In the genomic region with DNA sequence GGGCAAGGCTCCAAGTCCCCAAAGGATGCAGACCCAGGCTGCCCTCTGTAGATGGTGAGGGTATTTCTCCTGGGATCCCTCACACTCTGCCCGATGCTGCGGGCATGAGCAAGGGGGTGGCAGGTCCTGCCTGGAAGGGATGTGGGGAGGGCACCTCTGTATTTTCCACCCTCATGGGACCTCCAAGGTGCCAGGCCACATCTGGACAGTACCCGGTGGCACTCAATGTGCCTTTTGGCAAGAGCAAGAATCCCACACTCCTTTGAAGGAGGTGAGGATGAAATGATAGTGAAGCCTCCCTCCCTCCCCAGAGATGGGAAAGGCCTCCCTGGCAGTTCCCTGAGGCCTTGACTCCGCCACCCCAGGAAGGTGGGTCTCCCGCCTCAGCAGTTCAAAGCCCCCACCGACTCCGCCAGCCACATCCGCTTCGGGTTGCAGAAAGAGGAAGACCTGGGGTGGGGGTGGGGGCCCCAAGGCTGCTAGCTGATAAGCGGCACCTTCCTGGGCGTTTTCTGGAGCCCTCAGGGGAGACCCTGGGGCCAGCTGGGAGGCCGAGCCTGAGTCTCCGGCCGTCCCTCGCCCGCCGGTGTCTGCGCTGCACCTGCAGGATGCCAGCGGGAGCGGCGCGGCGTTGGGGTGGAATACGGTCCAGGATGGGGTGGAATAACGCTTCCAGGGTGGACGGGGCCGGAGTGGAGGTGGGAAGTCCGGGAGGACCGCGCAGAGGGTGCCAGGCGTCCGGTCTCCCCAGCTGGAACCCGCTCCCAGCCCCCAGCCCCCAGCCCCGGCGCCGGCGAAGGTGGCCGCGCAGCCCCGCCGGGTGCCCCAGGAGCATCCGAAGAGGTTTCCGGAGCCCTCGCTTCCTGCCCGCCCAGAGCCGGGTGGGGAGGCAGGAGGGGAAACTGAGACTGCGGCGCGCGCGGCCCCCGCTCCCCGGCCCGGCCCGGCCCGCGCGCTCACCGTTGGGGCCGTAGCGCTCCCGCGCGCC, we compare ENCODE assay signal across 8 cellular contexts. TPM values are rescaled to one million over a fixed set of nuclear protein-coding genes. Genes with fewer than 3 reads are reported as not detected.
DNase-seq lines count a peak whose midpoint lies in the region; ATAC-seq, FAIRE-seq and TF ChIP-seq lines count a peak whose summit lies in the region.

No MANE protein-coding gene starts in this region.

- H3K27me3 ChIP-seq in GM12878 (replicated peaks in 1 of 2; ENCODE audit: control insufficient read depth in 2 of 2, insufficient read depth in 2 of 2, low read length in 1 of 2) = no peaks in the 10 kb centered on the region
- H3K27me3 ChIP-seq in neural cell (ENCODE audit: insufficient read depth, low read depth, low read length) = peaks cover 59% of the 10 kb centered on the region

- peaks cover 4% of the 10 kb centered on the region for H3K27me3 Mint-ChIP-seq in T-helper 1 cell treated with Interleukin-12 subunit alpha and Interleukin-12 subunit beta and Interleukin-4 antibody, amounts not matched to agents 30 μg/mL and 1 μg/mL, for 36 hours (ENCODE audit: low read depth)

- TF ChIP-seq CTCF in GM12878 (IDR thresholded peaks at IDR 0.05 in 2 of 3, conservative IDR thresholded peaks at IDR 0.05 in 1 of 3; ENCODE audit: control insufficient read depth in 2 of 3, extremely low read depth in 1 of 3, insufficient read depth in 1 of 3, low read depth in 3 of 3, low read length in 3 of 3) (0 out of 6 replicates have a peak, but pooled peaks of 1 of the 3 experiments have one; percentile 2), neural cell (IDR thresholded peaks at IDR 0.05; ENCODE audit: poor library complexity, severe bottlenecking) (no peak)

- H3K27ac ChIP-seq in GM12878 (ENCODE audit: control insufficient read depth, insufficient read depth) = peak overlapping the region; percentile 67
- no peak overlapping the region for H3K27ac ChIP-seq in neural cell (ENCODE audit: low read length)
- no peak overlapping the region for H3K27ac ChIP-seq in urinary bladder (ENCODE audit: low read depth)

- peaks cover 46% of the 10 kb centered on the region for H3K4me1 Mint-ChIP-seq in T-helper 1 cell treated with Interleukin-12 subunit alpha and Interleukin-12 subunit beta and Interleukin-4 antibody, amounts not matched to agents 30 μg/mL and 1 μg/mL, for 36 hours (ENCODE audit: low read depth)

- DNase-seq in GM12878 (ENCODE audit: low read depth, low spot score) (no peak), DMS 273 (lab: John Stamatoyannopoulos, UW; ENCODE audit: unreplicated experiment) (no peak), NCI-H510A (lab: John Stamatoyannopoulos, UW) (no peak)

- peak; percentile 26 for ATAC-seq in GM18498 (IDR thresholded peaks at IDR 0.05; ENCODE audit: unreplicated experiment)
- peak; percentile 8 for ATAC-seq in HG02973 (IDR thresholded peaks at IDR 0.05; ENCODE audit: unreplicated experiment)
- peak; percentile 47 for ATAC-seq in GM12878

- intact Hi-C loops in GM12878 (cut with micrococcal nuclease; ENCODE audit: unreplicated experiment) = loop anchor here (2.0 to 5.0 kb wide), 3 partner anchors 39 to 111 kb away; no protein-coding TSS in a partner anchor

- H3K9me3 ChIP-seq in GM12878 (replicated peaks; ENCODE audit: control insufficient read depth, insufficient read depth, low read length) = no peaks in the 10 kb centered on the region
- no peaks in the 10 kb centered on the region for H3K9me3 ChIP-seq in neural cell (ENCODE audit: low read length)

- peaks cover 8% of the 10 kb centered on the region for H3K36me3 Mint-ChIP-seq in T-helper 1 cell treated with Interleukin-12 subunit alpha and Interleukin-12 subunit beta and Interleukin-4 antibody, amounts not matched to agents 30 μg/mL and 1 μg/mL, for 36 hours (ENCODE audit: low read depth)

- FAIRE-seq in GM12878 (lab: Jason Lieb, UNC) = peak; percentile 35

- SMC1A ChIA-PET in GM12878 (lab: Charles Lee; ENCODE audit: uncharacterized antibody, unreplicated experiment) = interaction anchor here (0.7 to 3.3 kb wide), 3 partner anchors 16 to 50 kb away, joined by 3 to 20 read pairs (median 5); a partner anchor contains a TSS

- H3K9ac ChIP-seq in GM12878 (ENCODE audit: control insufficient read depth, insufficient read depth, low read length) (peak overlapping the region; percentile 74), neural cell (ENCODE audit: low read length) (no peak overlapping the region)

- under 1% methylated on average over 38 of the region's 64 CpGs for WGBS in GM12878 (ENCODE audit: insufficient coverage, insufficient replicate concordance, low lambda C conversion rate, missing lambda C conversion rate)
- WGBS in urinary bladder = 10% methylated on average over 64 of the region's 64 CpGs

- H3K79me2 ChIP-seq in GM12878 (ENCODE audit: control insufficient read depth, insufficient read depth, low read length) (peaks cover 44% of the 10 kb centered on the region), neural cell (replicated peaks; ENCODE audit: insufficient read depth, low read length) (no peaks in the 10 kb centered on the region)

- in situ Hi-C loops in GM12878 (cut with MboI) = no loop called here

- H2AFZ ChIP-seq in GM12878 (ENCODE audit: control insufficient read depth, low read depth, low read length) (peak overlapping the region; percentile 45), neural cell (ENCODE audit: low read depth, low read length) (no peak overlapping the region)

- H3K4me2 ChIP-seq in GM12878 (ENCODE audit: control insufficient read depth, insufficient read depth) (peak overlapping the region; percentile 97), neural cell (ENCODE audit: low read length) (no peak overlapping the region)

- H3K4me3 Mint-ChIP-seq in T-helper 1 cell treated with Interleukin-12 subunit alpha and Interleukin-12 subunit beta and Interleukin-4 antibody, amounts not matched to agents 30 μg/mL and 1 μg/mL, for 36 hours = peak overlapping the region; percentile 88

- H3K4me1 ChIP-seq in GM12878 (ENCODE audit: control insufficient read depth, insufficient read depth, low read length) (peaks cover 48% of the 10 kb centered on the region), urinary bladder (ENCODE audit: insufficient read depth) (peaks cover 3% of the 10 kb centered on the region)

- H3F3A ChIP-seq in neural cell (ENCODE audit: insufficient read depth, low read length, poor library complexity, severe bottlenecking) = no peaks in the 10 kb centered on the region

- peak overlapping the region; percentile 63 for H3K27ac Mint-ChIP-seq in T-helper 1 cell treated with Interleukin-12 subunit alpha and Interleukin-12 subunit beta and Interleukin-4 antibody, amounts not matched to agents 30 μg/mL and 1 μg/mL, for 36 hours

- TF ChIP-seq POLR2A in GM12878 (IDR thresholded peaks at IDR 0.05; ENCODE audit: low read depth, low read length) = peak; percentile 54

- TF ChIP-seq RAD21 in GM12878 (IDR thresholded peaks at IDR 0.05; ENCODE audit: insufficient read depth, low read depth, low read length) (no peak), neural cell (conservative IDR thresholded peaks at IDR 0.05) (no peak)

- POLR2A ChIA-PET in GM12878 (lab: Charles Lee) = interaction anchor here (1.1 to 2.3 kb wide), 5 partner anchors 25 to 52 kb away, joined by 3 to 8 read pairs (median 4); a partner anchor contains a TSS

- TF ChIP-seq EP300 in GM12878 (IDR thresholded peaks at IDR 0.05; ENCODE audit: borderline replicate concordance in 1 of 2, control insufficient read depth in 1 of 2, low read depth in 2 of 2, low read length in 2 of 2) = no peak
- TF ChIP-seq EP300 in neural cell (conservative IDR thresholded peaks at IDR 0.05; ENCODE audit: poor library complexity, severe bottlenecking) = no peak

- no TSS peak for BruUV-seq in GM12878 (replicated peaks; lab: Mats Ljungman, UMichigan)

- H3K9me3 Mint-ChIP-seq in T-helper 1 cell treated with Interleukin-12 subunit alpha and Interleukin-12 subunit beta and Interleukin-4 antibody, amounts not matched to agents 30 μg/mL and 1 μg/mL, for 36 hours = no peaks in the 10 kb centered on the region

- no peaks in the 10 kb centered on the region; the same call in 1 of the 2 replicates for H4K20me1 ChIP-seq in GM12878 (ENCODE audit: control insufficient read depth, insufficient read depth)
- H4K20me1 ChIP-seq in neural cell (ENCODE audit: insufficient read depth) = no peaks in the 10 kb centered on the region

- H3K36me3 ChIP-seq in GM12878 (ENCODE audit: control insufficient read depth in 2 of 2, insufficient read depth in 2 of 2, low read length in 1 of 2) (peaks cover 1 to 4% of the 10 kb centered on the region in 2 experiments; a peak in 2 of 4 replicates), neural cell (ENCODE audit: insufficient read depth, low read length) (no peaks in the 10 kb centered on the region), urinary bladder (ENCODE audit: insufficient read depth) (no peaks in the 10 kb centered on the region)

- no peaks in the 10 kb centered on the region for H3K9me2 ChIP-seq in neural cell (ENCODE audit: insufficient read depth, low read length)

- peak overlapping the region; percentile 90 for H3K4me3 ChIP-seq in GM12878
- H3K4me3 ChIP-seq in neural cell (ENCODE audit: low read length) = no peak overlapping the region
- peak overlapping the region; percentile 62 for H3K4me3 ChIP-seq in urinary bladder (ENCODE audit: low read depth, low read length)

- RAD21 ChIA-PET in GM12878 (lab: Charles Lee; ENCODE audit: unreplicated experiment) = interaction anchor here (0.9 to 4.3 kb wide), 5 partner anchors 47 to 123 kb away, joined by 3 to 26 read pairs (median 4); a partner anchor contains a TSS

- CTCF ChIA-PET in GM12878 (lab: Yijun Ruan, JAX) = interaction anchor here (1.1 to 3.6 kb wide), 5 partner anchors 33 to 226 kb away, joined by 3 to 39 read pairs (median 3); a partner anchor contains a TSS

RNA-seq across cellular contexts. Expression of a gene that starts 0.7 kb away (rescaled TPM):
- 101 and 113 TPM in 2 replicates for total RNA-seq in GM12878 (2013; cell fraction: nucleolus; rRNA removed)
- total RNA-seq in GM12878 (2014; rRNA removed) (42.3 and 48.7 TPM in 2 replicates), GM12878 (2014; rRNA removed; fragmentation: Illumina TruSeq; extraction: Trizol) (15.7 and 20.1 TPM in 2 replicates), GM12878 (2021) (91.7 and 99.2 TPM in 2 replicates), urinary bladder (7.1 TPM)
- 24.6 TPM for polyA plus RNA-seq in GM12878 (2011; ENCODE audit: low read depth)
- polyA plus RNA-seq in GM12878 (2011; rRNA removed) (11.9 and 27.0 TPM in 2 replicates), GM12878 (2014; fragmentation: Illumina TruSeq; extraction: Trizol) (11.6 and 26.5 TPM in 2 replicates), GM12878 (2014; fragmentation: Nextera tagmentation; extraction: Ambion mirVana) (1 to 10 TPM; 1.0 to 3.0 TPM), GM12878 (2014; rRNA removed) (66.4 and 78.9 TPM in 2 replicates), GM12878 (2016; fragmentation: Nextera tagmentation; extraction: Ambion mirVana) (10 to 100 TPM; 61.1 to 62.8 TPM), neural cell (not detected in 2 replicates), urinary bladder (28.1 TPM)
- polyA plus RNA-seq in GM12878 (2011; cell fraction: cytosol; rRNA removed) = 33.7 and 42.7 TPM in 2 replicates
- 110 and 156 TPM in 2 replicates for polyA plus RNA-seq in GM12878 (2011; cell fraction: nucleus; rRNA removed)
- 53.3 and 60.4 TPM in 2 replicates for polyA plus RNA-seq in GM12878 (2012)
- 33.0 and 50.5 TPM in 2 replicates for polyA minus RNA-seq in GM12878 (2011; rRNA and poly(A)+ RNA removed)
- 22.2 and 24.8 TPM in 2 replicates for polyA minus RNA-seq in GM12878 (2011; cell fraction: cytosol; rRNA and poly(A)+ RNA removed)
- polyA minus RNA-seq in GM12878 (2011; cell fraction: nucleus; rRNA and poly(A)+ RNA removed) = 32.2 and 63.0 TPM in 2 replicates
- polyA minus RNA-seq in neural cell = not detected in 2 replicates

RNA-seq across cellular contexts. Expression of a gene that starts 47.2 kb away (rescaled TPM):
- total RNA-seq in GM12878 (2013; cell fraction: nucleolus; rRNA removed) = 6.9 and 8.0 TPM in 2 replicates
- 5.5 and 5.9 TPM in 2 replicates for total RNA-seq in GM12878 (2014; rRNA removed)
- 2.7 and 3.1 TPM in 2 replicates for total RNA-seq in GM12878 (2014; rRNA removed; fragmentation: Illumina TruSeq; extraction: Trizol)
- total RNA-seq in GM12878 (2021) = 5.0 and 5.1 TPM in 2 replicates
- polyA plus RNA-seq in GM12878 (2011; ENCODE audit: low read depth) = 1.5 TPM
- 0.12 and 0.19 TPM in 2 replicates for polyA plus RNA-seq in GM12878 (2011; rRNA removed)
- polyA plus RNA-seq in GM12878 (2011; cell fraction: cytosol; rRNA removed) = 0.10 and 0.25 TPM in 2 replicates
- polyA plus RNA-seq in GM12878 (2011; cell fraction: nucleus; rRNA removed) = 0.80 and 1.5 TPM in 2 replicates
- 3.1 and 4.9 TPM in 2 replicates for polyA plus RNA-seq in GM12878 (2012)
- polyA plus RNA-seq in GM12878 (2014; fragmentation: Illumina TruSeq; extraction: Trizol) = 2.4 and 3.2 TPM in 2 replicates
- polyA plus RNA-seq in GM12878 (2014; fragmentation: Nextera tagmentation; extraction: Ambion mirVana) = under 1 TPM; 0.16 to 0.22 TPM
- 5.6 and 6.2 TPM in 2 replicates for polyA plus RNA-seq in GM12878 (2014; rRNA removed)
- 1 to 10 TPM; 3.6 to 4.3 TPM for polyA plus RNA-seq in GM12878 (2016; fragmentation: Nextera tagmentation; extraction: Ambion mirVana)
- 0.22 TPM in 1 of 2 replicates, not detected in the other for polyA minus RNA-seq in GM12878 (2011; rRNA and poly(A)+ RNA removed)
- polyA minus RNA-seq in GM12878 (2011; cell fraction: cytosol; rRNA and poly(A)+ RNA removed) = not detected in 2 replicates
- 0.29 and 0.36 TPM in 2 replicates for polyA minus RNA-seq in GM12878 (2011; cell fraction: nucleus; rRNA and poly(A)+ RNA removed)
- polyA plus RNA-seq in neural cell = not detected in 2 replicates
- not detected in 2 replicates for polyA minus RNA-seq in neural cell
- 19.6 TPM for total RNA-seq in urinary bladder
- polyA plus RNA-seq in urinary bladder = 126 TPM

Comparison
In these comparisons a context has a peak if more than half of its experiments do, and no peak if none do; other contexts are left out.
1. RNA of a gene that starts 47.2 kb away (polyA plus RNA-seq): 126 TPM in urinary bladder (single experiment); 0.10 to 6.2 TPM in GM12878 and not detected in neural cell; every median in the first group is over 10 times any median in the second.
2. Peak in every context shown above with its lines, with median percentiles within 50 percentile points of each other: ATAC-seq.